ENCODE assay signal across 13 cellular contexts in the genomic region with DNA sequence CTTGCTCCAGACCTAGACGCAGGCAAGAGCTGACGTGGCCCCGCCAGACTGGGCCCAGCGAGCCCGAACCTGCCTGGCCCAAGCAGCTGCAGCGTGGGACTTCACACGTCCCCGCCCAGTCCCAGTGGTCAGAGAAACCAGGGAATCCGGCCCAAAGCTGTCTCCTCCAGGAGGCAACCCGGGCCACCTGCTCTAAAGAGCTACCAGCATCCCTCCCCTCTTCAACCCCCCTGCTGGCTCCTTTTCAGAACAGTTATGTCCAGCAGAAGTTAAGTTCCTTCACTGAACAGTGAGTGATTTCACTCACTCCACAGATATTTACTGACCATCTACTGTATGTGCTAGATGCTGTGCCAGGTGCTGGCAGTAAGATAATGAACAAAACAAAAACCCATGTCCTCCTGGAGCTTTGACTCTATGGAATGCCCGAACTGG. TPM values are rescaled to one million over a fixed set of nuclear protein-coding genes. Genes with fewer than 3 reads are reported as not detected.
DNase-seq lines count a peak whose midpoint lies in the region; ATAC-seq and TF ChIP-seq lines count a peak whose summit lies in the region.
"Had no signal": no experiment of that assay in that cellular context is flagged by ENCODE, and none has a peak within 500 bp of the region (broad histone marks: within the 10 kb centered on the region; RNA-seq: fewer than 3 reads in every experiment).

No MANE protein-coding gene starts in this region.

- peaks cover 48% of the 10 kb centered on the region for H3K4me1 Mint-ChIP-seq in WTC11

- no peak overlapping the region for H3K27ac ChIP-seq in iPS-18a (ENCODE audit: low read length)
- peak overlapping the region; percentile 76 for H3K27ac ChIP-seq in rectal smooth muscle tissue (ENCODE audit: low read depth, low read length)
- H3K27ac ChIP-seq: KMS-11 had no signal

- H3K4me3 Mint-ChIP-seq in WTC11: peak overlapping the region; percentile 61

- CTCF ChIA-PET in WTC11 (lab: Charles Lee): interaction anchor here (0.6 to 12.9 kb wide), 14 partner anchors 10 to 566 kb away, joined by 3 to 164 read pairs (median 6); partner anchors contain the start of genes ADAM15, KRTCAP2, SLC50A1 and TRIM46

- H3K9ac ChIP-seq in iPS-18a (ENCODE audit: low read length): no peak overlapping the region
- H3K9ac ChIP-seq in rectal smooth muscle tissue (ENCODE audit: low read length): no peak overlapping the region
- H3K9ac ChIP-seq: KMS-11 had no signal

- no peaks in the 10 kb centered on the region for H3K9me3 Mint-ChIP-seq in WTC11

- H3K36me3 ChIP-seq in iPS-18a (ENCODE audit: control insufficient read depth, low read depth, low read length): no peaks in the 10 kb centered on the region
- no peaks in the 10 kb centered on the region for H3K36me3 ChIP-seq in rectal smooth muscle tissue (ENCODE audit: control insufficient read depth, insufficient read depth, low read length)
- H3K36me3 ChIP-seq: adrenal gland had no signal

- H3K36me3 Mint-ChIP-seq in WTC11: no peaks in the 10 kb centered on the region

- TF ChIP-seq CTCF in WTC11 (IDR thresholded peaks at IDR 0.05): no peak

- POLR2A ChIA-PET in WTC11 (lab: Charles Lee): interaction anchor here (1.4 to 1.6 kb wide), 3 partner anchors 10 to 47 kb away, joined by 4 to 5 read pairs (median 5); partner anchors contain the start of genes KRTCAP2 and SLC50A1

- H3K4me1 ChIP-seq in iPS-18a (ENCODE audit: control insufficient read depth, low read depth, low read length): peaks cover 45% of the 10 kb centered on the region
- H3K4me1 ChIP-seq in rectal smooth muscle tissue (ENCODE audit: control insufficient read depth, insufficient read depth, low read length): peaks cover 19% of the 10 kb centered on the region

- ATAC-seq in WTC11: no peak
- ATAC-seq in GM21447 (IDR thresholded peaks at IDR 0.05; ENCODE audit: unreplicated experiment): no peak

- H3K27me3 Mint-ChIP-seq in WTC11 (ENCODE audit: low read depth): peaks cover 62% of the 10 kb centered on the region

- DNase-seq in G401 (ENCODE audit: low spot score) (peak; percentile 29), WTC11 (ENCODE audit: low spot score) (peak; percentile 41), D341Med (ENCODE audit: low spot score) (no peak), DMS79 (lab: John Stamatoyannopoulos, UW) (no peak), NCI-H128 (lab: John Stamatoyannopoulos, UW; ENCODE audit: unreplicated experiment) (no peak)
- DNase-seq: activated CD4-positive, CD25-positive, alpha-beta regulatory T cell; DMS79 treated with DMSO at 0.1 percent for 48 hours; NCI-H82 had no signal

- no peaks in the 10 kb centered on the region for H3K9me3 ChIP-seq in iPS-18a (ENCODE audit: control insufficient read depth, low read depth, low read length)
- H3K9me3 ChIP-seq: adrenal gland had no signal

- H3K27ac Mint-ChIP-seq in WTC11: no peak overlapping the region

- H3K4me3 ChIP-seq in iPS-18a (ENCODE audit: low read length) (peak overlapping the region; percentile 54), rectal smooth muscle tissue (ENCODE audit: low read length) (no peak overlapping the region)

- H3K27me3 ChIP-seq in iPS-18a (ENCODE audit: control insufficient read depth, insufficient read depth, low read length) (peaks cover 69% of the 10 kb centered on the region), rectal smooth muscle tissue (ENCODE audit: control insufficient read depth, insufficient read depth, low read length) (peaks cover 6% of the 10 kb centered on the region)
- H3K27me3 ChIP-seq: adrenal gland had no signal

- in situ Hi-C loops in G401 (cut with HindIII; ENCODE audit: low sequenced_read_pairs): no loop called here

TF ChIP-seq in WTC11, 78 proteins besides CTCF, POLR2A, EP300 and RAD21:
- TF ChIP-seq, protein P1, sequence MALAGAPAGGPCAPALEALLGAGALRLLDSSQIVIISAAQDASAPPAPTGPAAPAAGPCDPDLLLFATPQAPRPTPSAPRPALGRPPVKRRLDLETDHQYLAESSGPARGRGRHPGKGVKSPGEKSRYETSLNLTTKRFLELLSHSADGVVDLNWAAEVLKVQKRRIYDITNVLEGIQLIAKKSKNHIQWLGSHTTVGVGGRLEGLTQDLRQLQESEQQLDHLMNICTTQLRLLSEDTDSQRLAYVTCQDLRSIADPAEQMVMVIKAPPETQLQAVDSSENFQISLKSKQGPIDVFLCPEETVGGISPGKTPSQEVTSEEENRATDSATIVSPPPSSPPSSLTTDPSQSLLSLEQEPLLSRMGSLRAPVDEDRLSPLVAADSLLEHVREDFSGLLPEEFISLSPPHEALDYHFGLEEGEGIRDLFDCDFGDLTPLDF (CRISPR knock-in tag; IDR thresholded peaks at IDR 0.05): no peak
- no peak for TF ChIP-seq JAZF1 (CRISPR knock-in tag; IDR thresholded peaks at IDR 0.05)
- TF ChIP-seq ZNF423 (CRISPR knock-in tag; IDR thresholded peaks at IDR 0.05): no peak
- no peak for TF ChIP-seq ELF4 (CRISPR knock-in tag; IDR thresholded peaks at IDR 0.05; ENCODE audit: low read depth)
- no peak for TF ChIP-seq FOXP1 (CRISPR knock-in tag; IDR thresholded peaks at IDR 0.05; ENCODE audit: borderline replicate concordance)
- TF ChIP-seq MLX (CRISPR knock-in tag; IDR thresholded peaks at IDR 0.05): no peak
- TF ChIP-seq NR3C1 (CRISPR knock-in tag; conservative IDR thresholded peaks at IDR 0.05; ENCODE audit: low read depth): no peak
- TF ChIP-seq RORB (CRISPR knock-in tag; IDR thresholded peaks at IDR 0.05): no peak
- TF ChIP-seq FOXP4 (CRISPR knock-in tag; IDR thresholded peaks at IDR 0.05): no peak
- no peak for TF ChIP-seq GABPB1 (CRISPR knock-in tag; IDR thresholded peaks at IDR 0.05)
- TF ChIP-seq OVOL2 (CRISPR knock-in tag; IDR thresholded peaks at IDR 0.05; ENCODE audit: borderline replicate concordance): no peak
- no peak for TF ChIP-seq NFYB (CRISPR knock-in tag; conservative IDR thresholded peaks at IDR 0.05; ENCODE audit: low read depth)
TF ChIP-seq in WTC11: peak in this region for 0.

RNA-seq across cellular contexts. Expression of gene EFNA1, which starts 2.1 kb away (rescaled TPM):
- total RNA-seq in G401 (2014; rRNA removed; shearing (Covaris generic)): 2.8 and 5.3 TPM in 2 replicates
- total RNA-seq in WTC11 (2021): 6.0 to 7.3 TPM (median 6.5 TPM) in 3 replicates

RNA-seq across cellular contexts. Expression of gene SLC50A1, which starts 10.1 kb away (rescaled TPM):
- total RNA-seq in G401 (2014; rRNA removed; shearing (Covaris generic)): 15.9 and 19.8 TPM in 2 replicates
- total RNA-seq in WTC11 (2021): 39.0 to 47.8 TPM (median 46.0 TPM) in 3 replicates

RNA-seq across cellular contexts. Expression of gene DPM3, which starts 14.8 kb away (rescaled TPM):
- 83.3 and 104 TPM in 2 replicates for total RNA-seq in G401 (2014; rRNA removed; shearing (Covaris generic))
- 70.6 to 79.8 TPM (median 73.5 TPM) in 3 replicates for total RNA-seq in WTC11 (2021)

RNA-seq across cellular contexts. Expression of gene EFNA3, which starts 46.9 kb away (rescaled TPM):
- total RNA-seq in G401 (2014; rRNA removed; shearing (Covaris generic)): 3.3 and 5.1 TPM in 2 replicates
- 12.5 to 15.4 TPM (median 15.4 TPM) in 3 replicates for total RNA-seq in WTC11 (2021)

RNA-seq across cellular contexts. Expression of gene KRTCAP2, which starts 47.6 kb away (rescaled TPM):
- 177 and 223 TPM in 2 replicates for total RNA-seq in G401 (2014; rRNA removed; shearing (Covaris generic))
- 104 to 161 TPM (median 147 TPM) in 3 replicates for total RNA-seq in WTC11 (2021)

Comparison
In these comparisons a context has a peak if more than half of its experiments do, and no peak if none do; other contexts are left out.
1. DNase-seq: peak in G401 (single experiment) and WTC11 (single experiment); none in D341Med (single experiment), DMS79 (single experiment) and NCI-H128 (single experiment).